35 cellular contexts compared by ENCODE assay signal in genomic region chr2:186716004-186716403, GRCh38.
"Had no signal": no experiment of that assay in that cellular context is flagged by ENCODE, and none has a peak within 500 bp of the region (broad histone marks: within the 10 kb centered on the region; RNA-seq: fewer than 3 reads in every experiment).

No MANE protein-coding gene starts in this region.

- H3K9me3 ChIP-seq: ascending aorta, breast epithelium had no signal

- DNase-seq: activated CD4-positive, alpha-beta memory T cell treated with anti-CD3 and anti-CD28 coated beads, Interleukin-2, amount 10 ng/mL, durations not matched to agents 7 days and 5 days; activated CD4-positive, alpha-beta T cell treated with anti-CD3 and anti-CD28 coated beads for 1 hour; activated CD4-positive, alpha-beta T cell treated with anti-CD3 and anti-CD28 coated beads for 36 hours; activated CD4-positive, alpha-beta T cell treated with anti-CD3 and anti-CD28 coated beads for 48 hours; activated CD4-positive, alpha-beta T cell treated with anti-CD3 and anti-CD28 coated beads, Interleukin-2, amount 10 ng/mL, durations not matched to agents 7 days and 5 days; activated CD4-positive, alpha-beta T cell treated with anti-CD3 and anti-CD28 coated beads, Interleukin-2, amount 50 U/mL, for 48 hours; activated CD4-positive, CD25-positive, alpha-beta regulatory T cell; activated CD8-positive, alpha-beta memory T cell treated with anti-CD3 and anti-CD28 coated beads for 24 hours; activated CD8-positive, alpha-beta memory T cell treated with anti-CD3 and anti-CD28 coated beads, Interleukin-2, amount 10 ng/mL, durations not matched to agents 7 days and 5 days; activated CD8-positive, alpha-beta memory T cell treated with anti-CD3 and anti-CD28 coated beads, Interleukin-2, amount 50 U/mL, for 48 hours; activated CD8-positive, alpha-beta T cell treated with anti-CD3 and anti-CD28 coated beads, Interleukin-2, amount 10 ng/mL, durations not matched to agents 7 days and 5 days; activated effector memory CD4-positive, alpha-beta T cell treated with Interleukin-2 at 50 U/mL for 16 hours; activated gamma-delta T cell; activated naive CD4-positive, alpha-beta T cell treated with anti-CD3 and anti-CD28 coated beads, Interleukin-2, amount 10 ng/mL, durations not matched to agents 7 days and 5 days; activated naive CD4-positive, alpha-beta T cell treated with Interleukin-2 at 50 U/mL for 16 hours; activated naive CD8-positive, alpha-beta T cell treated with anti-CD3 and anti-CD28 coated beads, Interleukin-2, amount 10 ng/mL, durations not matched to agents 7 days and 5 days; activated naive CD8-positive, alpha-beta T cell treated with anti-CD3 and anti-CD28 coated beads, Interleukin-2, amount 50 U/mL, for 24 hours; activated T-cell treated with anti-CD3 and anti-CD28 coated beads, Interleukin-2, amount 50 U/mL, for 24 hours; activated T-cell treated with anti-CD3 and anti-CD28 coated beads, Interleukin-2, amount 50 U/mL, for 48 hours; amygdala; anterior cingulate cortex; brain microvascular endothelial cell; central memory CD4-positive, alpha-beta T cell; T-helper 1 cell; T-helper 2 cell; T-helper 9 cell had no signal

- H3K4me3 ChIP-seq: ascending aorta, breast epithelium had no signal

- H3K36me3 Mint-ChIP-seq: activated CD8-positive, alpha-beta memory T cell treated with anti-CD3 and anti-CD28 coated beads, Interleukin-2, amount 10 ng/mL, durations not matched to agents 7 days and 5 days; activated naive CD4-positive, alpha-beta T cell treated with anti-CD3 and anti-CD28 coated beads, Interleukin-2, amount 10 ng/mL, durations not matched to agents 7 days and 5 days; activated naive CD4-positive, alpha-beta T cell treated with anti-CD3 and anti-CD28 coated beads, Interleukin-2, amount 50 U/mL, for 24 hours; activated naive CD8-positive, alpha-beta T cell; activated naive CD8-positive, alpha-beta T cell treated with anti-CD3 and anti-CD28 coated beads, Interleukin-2, amount 10 ng/mL, durations not matched to agents 7 days and 5 days had no signal

- H3K9me3 Mint-ChIP-seq: activated CD4-positive, alpha-beta memory T cell treated with anti-CD3 and anti-CD28 coated beads, Interleukin-2, amount 10 ng/mL, durations not matched to agents 7 days and 5 days; activated CD4-positive, alpha-beta T cell treated with anti-CD3 and anti-CD28 coated beads, Interleukin-2, amount 10 ng/mL, durations not matched to agents 7 days and 5 days; activated naive CD4-positive, alpha-beta T cell treated with anti-CD3 and anti-CD28 coated beads, Interleukin-2, amount 10 ng/mL, durations not matched to agents 7 days and 5 days; activated naive CD4-positive, alpha-beta T cell treated with anti-CD3 and anti-CD28 coated beads, Interleukin-2, amount 50 U/mL, for 24 hours; activated naive CD8-positive, alpha-beta T cell treated with anti-CD3 and anti-CD28 coated beads, Interleukin-2, amount 10 ng/mL, durations not matched to agents 7 days and 5 days; activated naive CD8-positive, alpha-beta T cell treated with anti-CD3 and anti-CD28 coated beads, Interleukin-2, amount 50 U/mL, for 24 hours; activated T-cell treated with anti-CD3 and anti-CD28 coated beads, Interleukin-2, amount 50 U/mL, for 24 hours; activated T-helper 2 cell treated with anti-CD3 and anti-CD28 coated beads, Interferon-gamma antibody, Interleukin-2, Interleukin-4, amounts not matched to agents 10 μg/mL and 5 μg/mL and 100 μg/mL, durations not matched to agents 14 hours and 24 hours and 36 hours; T-helper 1 cell treated with Interleukin-12 subunit alpha and Interleukin-12 subunit beta and Interleukin-4 antibody, amounts not matched to agents 30 μg/mL and 1 μg/mL, for 36 hours; T-helper 2 cell treated with Interferon-gamma antibody and Interleukin-4, amounts not matched to agents 5 μg/mL and 100 μg/mL, for 36 hours had no signal

- H3K4me1 Mint-ChIP-seq: activated CD4-positive, alpha-beta memory T cell treated with anti-CD3 and anti-CD28 coated beads, Interleukin-2, amount 10 ng/mL, durations not matched to agents 7 days and 5 days; activated CD4-positive, alpha-beta T cell treated with anti-CD3 and anti-CD28 coated beads for 36 hours; activated CD4-positive, alpha-beta T cell treated with anti-CD3 and anti-CD28 coated beads, Interleukin-2, amount 10 ng/mL, durations not matched to agents 7 days and 5 days; activated CD8-positive, alpha-beta memory T cell treated with anti-CD3 and anti-CD28 coated beads, Interleukin-2, amount 10 ng/mL, durations not matched to agents 7 days and 5 days; activated naive CD4-positive, alpha-beta T cell treated with anti-CD3 and anti-CD28 coated beads, Interleukin-2, amount 10 ng/mL, durations not matched to agents 7 days and 5 days; activated naive CD4-positive, alpha-beta T cell treated with anti-CD3 and anti-CD28 coated beads, Interleukin-2, amount 50 U/mL, for 24 hours; activated naive CD8-positive, alpha-beta T cell treated with anti-CD3 and anti-CD28 coated beads, Interleukin-2, amount 10 ng/mL, durations not matched to agents 7 days and 5 days; activated naive CD8-positive, alpha-beta T cell treated with anti-CD3 and anti-CD28 coated beads, Interleukin-2, amount 50 U/mL, for 24 hours had no signal

- H3K4me3 Mint-ChIP-seq: activated CD4-positive, alpha-beta memory T cell treated with anti-CD3 and anti-CD28 coated beads, Interleukin-2, amount 10 ng/mL, durations not matched to agents 7 days and 5 days; activated CD4-positive, alpha-beta T cell treated with anti-CD3 and anti-CD28 coated beads for 36 hours; activated CD4-positive, alpha-beta T cell treated with anti-CD3 and anti-CD28 coated beads, Interleukin-2, amount 10 ng/mL, durations not matched to agents 7 days and 5 days; activated CD8-positive, alpha-beta memory T cell treated with anti-CD3 and anti-CD28 coated beads, Interleukin-2, amount 10 ng/mL, durations not matched to agents 7 days and 5 days; activated CD8-positive, alpha-beta T cell treated with anti-CD3 and anti-CD28 coated beads, Interleukin-2, amount 10 ng/mL, durations not matched to agents 7 days and 5 days; activated naive CD4-positive, alpha-beta T cell treated with anti-CD3 and anti-CD28 coated beads, Interleukin-2, amount 10 ng/mL, durations not matched to agents 7 days and 5 days; activated naive CD4-positive, alpha-beta T cell treated with anti-CD3 and anti-CD28 coated beads, Interleukin-2, amount 50 U/mL, for 24 hours; activated naive CD8-positive, alpha-beta T cell; activated naive CD8-positive, alpha-beta T cell treated with anti-CD3 and anti-CD28 coated beads, Interleukin-2, amount 10 ng/mL, durations not matched to agents 7 days and 5 days; activated naive CD8-positive, alpha-beta T cell treated with anti-CD3 and anti-CD28 coated beads, Interleukin-2, amount 50 U/mL, for 24 hours; activated T-cell treated with anti-CD3 and anti-CD28 coated beads, Interleukin-2, amount 50 U/mL, for 24 hours; T-helper 1 cell treated with Interleukin-12 subunit alpha and Interleukin-12 subunit beta and Interleukin-4 antibody, amounts not matched to agents 30 μg/mL and 1 μg/mL, for 36 hours; T-helper 2 cell treated with Interferon-gamma antibody and Interleukin-4, amounts not matched to agents 5 μg/mL and 100 μg/mL, for 36 hours had no signal

- H3K36me3 ChIP-seq: ascending aorta, brain microvascular endothelial cell, breast epithelium had no signal

- H3K27ac Mint-ChIP-seq: activated CD4-positive, alpha-beta memory T cell treated with anti-CD3 and anti-CD28 coated beads, Interleukin-2, amount 10 ng/mL, durations not matched to agents 7 days and 5 days; activated CD4-positive, alpha-beta T cell treated with anti-CD3 and anti-CD28 coated beads for 36 hours; activated CD4-positive, alpha-beta T cell treated with anti-CD3 and anti-CD28 coated beads, Interleukin-2, amount 10 ng/mL, durations not matched to agents 7 days and 5 days; activated CD8-positive, alpha-beta memory T cell treated with anti-CD3 and anti-CD28 coated beads, Interleukin-2, amount 10 ng/mL, durations not matched to agents 7 days and 5 days; activated CD8-positive, alpha-beta T cell treated with anti-CD3 and anti-CD28 coated beads, Interleukin-2, amount 10 ng/mL, durations not matched to agents 7 days and 5 days; activated naive CD4-positive, alpha-beta T cell treated with anti-CD3 and anti-CD28 coated beads, Interleukin-2, amount 10 ng/mL, durations not matched to agents 7 days and 5 days; activated naive CD4-positive, alpha-beta T cell treated with anti-CD3 and anti-CD28 coated beads, Interleukin-2, amount 50 U/mL, for 24 hours; activated naive CD8-positive, alpha-beta T cell; activated naive CD8-positive, alpha-beta T cell treated with anti-CD3 and anti-CD28 coated beads, Interleukin-2, amount 10 ng/mL, durations not matched to agents 7 days and 5 days; activated naive CD8-positive, alpha-beta T cell treated with anti-CD3 and anti-CD28 coated beads, Interleukin-2, amount 50 U/mL, for 24 hours; activated T-cell treated with anti-CD3 and anti-CD28 coated beads, Interleukin-2, amount 50 U/mL, for 24 hours; activated T-helper 2 cell treated with anti-CD3 and anti-CD28 coated beads, Interferon-gamma antibody, Interleukin-2, Interleukin-4, amounts not matched to agents 10 μg/mL and 5 μg/mL and 100 μg/mL, durations not matched to agents 14 hours and 24 hours and 36 hours; T-helper 1 cell treated with Interleukin-12 subunit alpha and Interleukin-12 subunit beta and Interleukin-4 antibody, amounts not matched to agents 30 μg/mL and 1 μg/mL, for 36 hours; T-helper 2 cell treated with Interferon-gamma antibody and Interleukin-4, amounts not matched to agents 5 μg/mL and 100 μg/mL, for 36 hours had no signal

- H3K4me1 ChIP-seq: ascending aorta, breast epithelium had no signal

- H3K27ac ChIP-seq: ascending aorta, brain microvascular endothelial cell, breast epithelium, VCaP had no signal

- H3K27me3 Mint-ChIP-seq: activated CD4-positive, alpha-beta T cell treated with anti-CD3 and anti-CD28 coated beads for 36 hours; activated CD4-positive, alpha-beta T cell treated with anti-CD3 and anti-CD28 coated beads, Interleukin-2, amount 10 ng/mL, durations not matched to agents 7 days and 5 days; activated naive CD4-positive, alpha-beta T cell treated with anti-CD3 and anti-CD28 coated beads, Interleukin-2, amount 10 ng/mL, durations not matched to agents 7 days and 5 days; activated naive CD8-positive, alpha-beta T cell treated with anti-CD3 and anti-CD28 coated beads, Interleukin-2, amount 50 U/mL, for 24 hours; activated T-cell treated with anti-CD3 and anti-CD28 coated beads, Interleukin-2, amount 50 U/mL, for 24 hours had no signal

- ATAC-seq: activated CD4-positive, alpha-beta T cell treated with anti-CD3 and anti-CD28 coated beads for 36 hours; activated CD4-positive, CD25-positive, alpha-beta regulatory T cell treated with anti-CD3 and anti-CD28 coated beads, Interleukin-2, amount 50 U/mL, for 24 hours; activated CD8-positive, alpha-beta memory T cell treated with anti-CD3 and anti-CD28 coated beads, Interleukin-2, amount 10 ng/mL, durations not matched to agents 7 days and 5 days; activated CD8-positive, alpha-beta T cell treated with anti-CD3 and anti-CD28 coated beads, Interleukin-2, amount 10 ng/mL, durations not matched to agents 7 days and 5 days; activated naive CD8-positive, alpha-beta T cell treated with anti-CD3 and anti-CD28 coated beads, Interleukin-2, amount 50 U/mL, for 24 hours had no signal

- H3K27me3 ChIP-seq: ascending aorta, brain microvascular endothelial cell, breast epithelium had no signal
